In the genomic region with DNA sequence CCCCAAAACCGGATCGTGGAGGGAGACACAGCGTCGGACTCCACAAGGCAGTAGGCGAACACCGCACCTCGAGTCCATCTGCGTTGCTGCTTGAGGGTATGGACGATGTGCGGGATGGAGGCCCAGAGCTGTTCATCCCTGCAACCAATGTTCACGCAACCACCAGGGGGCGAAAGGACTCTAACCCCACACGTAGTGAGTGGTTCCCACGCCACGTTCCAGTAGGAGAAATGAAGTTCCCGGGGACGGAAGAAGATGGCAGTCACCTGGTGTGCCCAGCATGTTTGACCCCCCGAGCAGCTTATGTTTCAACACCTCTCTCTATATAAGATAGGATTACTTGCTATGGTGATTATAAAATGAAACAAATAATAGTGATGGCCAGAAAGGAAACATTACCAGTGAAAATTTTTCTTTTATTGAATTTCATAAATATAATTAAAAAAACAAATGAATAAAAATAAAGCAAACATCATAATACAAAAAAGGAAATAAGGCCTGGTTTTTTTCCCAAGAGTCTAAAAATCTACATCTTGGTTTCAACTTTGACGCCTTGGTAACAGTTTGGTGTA, we compare ENCODE assay signal across 8 cellular contexts.
A peak's percentile ranks its signal among the peaks of the same experiment; 100 is the strongest.
DNase-seq lines count a peak whose midpoint lies in the region; ATAC-seq lines count a peak whose summit lies in the region.

No MANE protein-coding gene starts in this region.

- no peak overlapping the region for H3K27ac Mint-ChIP-seq in immature natural killer cell

- ATAC-seq in GM19351 (IDR thresholded peaks at IDR 0.05; ENCODE audit: unreplicated experiment) (no peak), HG03045 (IDR thresholded peaks at IDR 0.05; ENCODE audit: unreplicated experiment) (no peak)

- no peaks in the 10 kb centered on the region for H3K36me3 Mint-ChIP-seq in immature natural killer cell

- DNase-seq in ELF-1 (ENCODE audit: low read depth, low spot score) (peak; percentile 85), LoVo (ENCODE audit: low spot score) (peak; percentile 79), SW480 (ENCODE audit: low spot score) (peak; percentile 72), brain pericyte (ENCODE audit: low read depth, low spot score) (peak; percentile 27), immature natural killer cell (peak; percentile 4 to 22 (median 6))
- peak; percentile 10 to 48 for DNase-seq in stimulated activated CD4-positive, alpha-beta T cell treated with anti-CD3 and anti-CD28 coated beads, Interleukin-15, amount 100 ng/mL, for 48 hours (ENCODE audit: low read depth in 2 of 2)

- peaks cover 6 to 10% (median 7%) of the 10 kb centered on the region in 3 donors for H3K27me3 Mint-ChIP-seq in immature natural killer cell (ENCODE audit: low read depth in 3 of 3)

- no peaks in the 10 kb centered on the region for H3K9me3 Mint-ChIP-seq in immature natural killer cell

- H3K4me1 Mint-ChIP-seq in immature natural killer cell: peaks cover 0 to 2% of the 10 kb centered on the region in 2 donors

- H3K4me3 Mint-ChIP-seq in immature natural killer cell: no peak overlapping the region

Comparison
In these comparisons a context has a peak if more than half of its experiments do, and no peak if none do; other contexts are left out.
1. DNase-seq: peak in every context shown above with its lines; median percentile 85 in ELF-1; 79 in LoVo; 72 in SW480; 29 in stimulated activated CD4-positive, alpha-beta T cell treated with anti-CD3 and anti-CD28 coated beads, Interleukin-15, amount 100 ng/mL, for 48 hours; 27 in brain pericyte; 6 in immature natural killer cell.